In the genomic region with DNA sequence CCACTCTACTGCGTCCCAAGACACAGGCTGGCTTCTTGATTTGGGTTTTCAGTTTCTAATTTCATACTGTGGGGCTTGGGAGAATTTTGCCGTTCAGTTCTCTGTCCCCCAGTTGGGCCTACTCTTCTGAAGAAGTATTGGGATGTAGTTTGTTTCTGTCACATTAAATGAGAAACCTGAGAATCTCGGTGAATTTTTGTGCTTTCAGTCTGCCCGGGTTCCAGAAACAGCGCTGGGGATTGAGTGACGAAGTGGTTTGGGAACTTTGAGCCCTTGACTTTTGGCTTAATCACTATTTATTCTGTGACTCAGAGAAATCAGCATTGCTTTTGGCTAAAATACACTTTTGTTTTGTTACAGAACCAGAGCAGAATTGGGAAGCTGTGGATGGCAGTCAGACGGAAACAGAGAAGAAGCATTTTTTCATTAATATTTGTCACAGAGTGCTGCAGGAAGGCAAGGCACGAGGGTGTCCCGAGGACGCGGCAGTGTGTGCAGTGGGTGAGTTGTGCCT, we compare ENCODE assay signal across 12 cellular contexts.
DNase-seq lines count a peak whose midpoint lies in the region; ATAC-seq and TF ChIP-seq lines count a peak whose summit lies in the region.
"Had no signal": no experiment of that assay in that cellular context is flagged by ENCODE, and none has a peak within 500 bp of the region (broad histone marks: within the 10 kb centered on the region; RNA-seq: fewer than 3 reads in every experiment).

No MANE protein-coding gene starts in this region.

- peak overlapping the region; percentile 88 to 99 for H3K27ac ChIP-seq in liver (ENCODE audit: low read depth in 1 of 2, low read length in 2 of 2)
- H3K27ac ChIP-seq in thyroid gland, result peak overlapping the region in 2 of 3 donors; percentile 7 to 40
- H3K27ac ChIP-seq: Peyer's patch had no signal

- intact Hi-C loops in thyroid gland (cut with DNase I), result no loop called here

- H3K36me3 ChIP-seq in liver (ENCODE audit: control insufficient read depth in 4 of 4, insufficient read depth in 3 of 4, low read depth in 1 of 4, low read length in 3 of 4) (peaks cover 0 to 40% (median 40%) of the 10 kb centered on the region in 4 donors), thyroid gland (peaks cover 38 to 54% of the 10 kb centered on the region in 2 donors)

- no peak overlapping the region for H3K4me3 Mint-ChIP-seq in activated T-cell treated with anti-CD3 and anti-CD28 coated beads, Interleukin-2, amount 50 U/mL, for 72 hours
- peak overlapping the region; percentile 47 for H3K4me3 Mint-ChIP-seq in chondrocyte (ENCODE audit: unreplicated experiment)
- H3K4me3 Mint-ChIP-seq: stimulated activated naive CD8-positive, alpha-beta T cell treated with anti-CD3 and anti-CD28 coated beads, Interleukin-15, Interleukin-2, amounts not matched to agents 100 ng/mL and 50 ng/mL, for 24 hours had no signal

- no peak for TF ChIP-seq POLR2A in thyroid gland (IDR thresholded peaks at IDR 0.05)

- H3K4me3 ChIP-seq in liver (ENCODE audit: low read depth in 1 of 3, low read length in 3 of 3), result peak overlapping the region in 2 of 3 donors; percentile 23 to 50
- no peak overlapping the region for H3K4me3 ChIP-seq in thyroid gland (replicated peaks in 1 of 3)
- H3K4me3 ChIP-seq: Peyer's patch had no signal

- no peaks in the 10 kb centered on the region for H3K27me3 ChIP-seq in liver (ENCODE audit: control insufficient read depth in 4 of 4, insufficient read depth in 4 of 4, low read length in 3 of 4)
- no peaks in the 10 kb centered on the region for H3K27me3 ChIP-seq in thyroid gland
- H3K27me3 ChIP-seq: Peyer's patch had no signal

- H3K27ac Mint-ChIP-seq in activated T-cell treated with anti-CD3 and anti-CD28 coated beads, Interleukin-2, amount 50 U/mL, for 72 hours, result peak overlapping the region; percentile 5
- H3K27ac Mint-ChIP-seq in chondrocyte (ENCODE audit: unreplicated experiment), result peak overlapping the region; percentile 82
- H3K27ac Mint-ChIP-seq: stimulated activated naive CD8-positive, alpha-beta T cell treated with anti-CD3 and anti-CD28 coated beads, Interleukin-15, Interleukin-2, amounts not matched to agents 100 ng/mL and 50 ng/mL, for 24 hours had no signal

- no peaks in the 10 kb centered on the region for H3K9me3 Mint-ChIP-seq in activated T-cell treated with anti-CD3 and anti-CD28 coated beads, Interleukin-2, amount 50 U/mL, for 72 hours
- no peaks in the 10 kb centered on the region for H3K9me3 Mint-ChIP-seq in chondrocyte (ENCODE audit: low read depth)
- H3K9me3 Mint-ChIP-seq: stimulated activated naive CD8-positive, alpha-beta T cell treated with anti-CD3 and anti-CD28 coated beads, Interleukin-15, Interleukin-2, amounts not matched to agents 100 ng/mL and 50 ng/mL, for 24 hours had no signal

- no peaks in the 10 kb centered on the region for H3K9me3 ChIP-seq in liver (ENCODE audit: control insufficient read depth in 4 of 4, low read length in 3 of 4)
- no peaks in the 10 kb centered on the region for H3K9me3 ChIP-seq in thyroid gland
- H3K9me3 ChIP-seq: Peyer's patch had no signal

- H3K36me3 Mint-ChIP-seq in activated T-cell treated with anti-CD3 and anti-CD28 coated beads, Interleukin-2, amount 50 U/mL, for 72 hours (ENCODE audit: insufficient read depth in 2 of 2), result peaks cover 11 to 29% of the 10 kb centered on the region in 2 donors
- H3K36me3 Mint-ChIP-seq in chondrocyte (ENCODE audit: low read depth), result peaks cover 42% of the 10 kb centered on the region

- peak; percentile 32 to 47 for TF ChIP-seq RAD21 in liver (IDR thresholded peaks at IDR 0.05)

- H3K9ac ChIP-seq in liver (ENCODE audit: low read depth in 1 of 2, low read length in 2 of 2), result peak overlapping the region; percentile 63 to 69

- H3K4me1 ChIP-seq in liver (ENCODE audit: control insufficient read depth in 4 of 4, insufficient read depth in 4 of 4, low read length in 3 of 4) (peaks cover 1 to 32% (median 19%) of the 10 kb centered on the region in 4 donors), thyroid gland (peaks cover 13 to 23% of the 10 kb centered on the region in 2 donors)
- H3K4me1 ChIP-seq: Peyer's patch had no signal

- ATAC-seq in activated T-cell treated with anti-CD3 and anti-CD28 coated beads, Interleukin-2, amount 50 U/mL, for 72 hours (replicated peaks in 1 of 2), result no peak
- no peak for ATAC-seq in HG02884 (IDR thresholded peaks at IDR 0.05; ENCODE audit: unreplicated experiment)

- peak; percentile 11 for TF ChIP-seq CTCF in chondrocyte (IDR thresholded peaks at IDR 0.05)
- TF ChIP-seq CTCF in liver (IDR thresholded peaks at IDR 0.05; ENCODE audit: low read depth, low read length, missing input control), result no peak
- TF ChIP-seq CTCF in thyroid gland (IDR thresholded peaks at IDR 0.05), result no peak
- no peak for TF ChIP-seq CTCF in GM13977 (IDR thresholded peaks at IDR 0.05; ENCODE audit: extremely low read depth, insufficient read depth, missing control alignments)

- in situ Hi-C loops in GM13977 (cut with MboI; ENCODE audit: low pct_unique_long_range_greater_than_20kb, low sequenced_read_pairs, unreplicated experiment), result no loop called here

- no peaks in the 10 kb centered on the region for H3K27me3 Mint-ChIP-seq in activated T-cell treated with anti-CD3 and anti-CD28 coated beads, Interleukin-2, amount 50 U/mL, for 72 hours (ENCODE audit: low read depth)
- H3K27me3 Mint-ChIP-seq in chondrocyte (ENCODE audit: low read depth), result no peaks in the 10 kb centered on the region
- H3K27me3 Mint-ChIP-seq: stimulated activated naive CD8-positive, alpha-beta T cell treated with anti-CD3 and anti-CD28 coated beads, Interleukin-15, Interleukin-2, amounts not matched to agents 100 ng/mL and 50 ng/mL, for 24 hours had no signal

- H3K4me1 Mint-ChIP-seq in activated T-cell treated with anti-CD3 and anti-CD28 coated beads, Interleukin-2, amount 50 U/mL, for 72 hours (ENCODE audit: low read depth), result peaks cover 9% of the 10 kb centered on the region
- H3K4me1 Mint-ChIP-seq in chondrocyte (ENCODE audit: low read depth), result peaks cover 45% of the 10 kb centered on the region

- 41% methylated on average over 11 of the region's 11 CpGs for WGBS in liver
- WGBS in thyroid gland, 2 donors, result 75 to 92% methylated on average over 10 to 11 of the region's 11 CpGs

- DNase-seq in activated T-cell treated with anti-CD3 and anti-CD28 coated beads, Interleukin-2, amount 50 U/mL, for 72 hours, result no peak
- DNase-seq in activated T-cell treated with anti-CD3 and anti-CD28 coated beads, Interleukin-2, amount 50 U/mL, for 48 hours, result no peak
- no peak for DNase-seq in chondrocyte (ENCODE audit: low spot score)
- no peak for DNase-seq in thyroid gland
- no peak for DNase-seq in C1 segment of cervical spinal cord (lab: John Stamatoyannopoulos, UW)
- DNase-seq in GM13977 (ENCODE audit: low spot score), result no peak
- DNase-seq: NCI-H2227 treated with DMSO at 0.1 percent for 48 hours; Peyer's patch; stimulated activated CD4-positive, alpha-beta T cell treated with anti-CD3 and anti-CD28 coated beads, Interleukin-2, amount 100 ng/mL, for 48 hours had no signal

TF ChIP-seq in liver, 16 proteins besides CTCF, POLR2A, EP300 and RAD21 (continues in another document):
- TF ChIP-seq JUND (IDR thresholded peaks at IDR 0.05), result peak; percentile 93 to 94
- peak; percentile 50 for TF ChIP-seq YY1 (IDR thresholded peaks at IDR 0.05)
- TF ChIP-seq, protein P1, sequence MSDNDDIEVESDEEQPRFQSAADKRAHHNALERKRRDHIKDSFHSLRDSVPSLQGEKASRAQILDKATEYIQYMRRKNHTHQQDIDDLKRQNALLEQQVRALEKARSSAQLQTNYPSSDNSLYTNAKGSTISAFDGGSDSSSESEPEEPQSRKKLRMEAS (IDR thresholded peaks at IDR 0.05), result peak; percentile 57
- TF ChIP-seq FOXA2 (IDR thresholded peaks at IDR 0.05), result peak; percentile 82
- peak; percentile 63 for TF ChIP-seq SP1 (IDR thresholded peaks at IDR 0.05)
- peak; percentile 83 to 87 for TF ChIP-seq HNF4A (conservative IDR thresholded peaks at IDR 0.05)
- no peak for TF ChIP-seq ZBTB33 (IDR thresholded peaks at IDR 0.05)
- TF ChIP-seq TAF1 (conservative IDR thresholded peaks at IDR 0.05), result no peak
- TF ChIP-seq, protein P2, sequence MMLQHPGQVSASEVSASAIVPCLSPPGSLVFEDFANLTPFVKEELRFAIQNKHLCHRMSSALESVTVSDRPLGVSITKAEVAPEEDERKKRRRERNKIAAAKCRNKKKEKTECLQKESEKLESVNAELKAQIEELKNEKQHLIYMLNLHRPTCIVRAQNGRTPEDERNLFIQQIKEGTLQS (IDR thresholded peaks at IDR 0.05), result peak; percentile 55
- no peak for TF ChIP-seq NR2F2 (IDR thresholded peaks at IDR 0.05)
- peak; percentile 46 to 60 for TF ChIP-seq RXRA (IDR thresholded peaks at IDR 0.05)
- TF ChIP-seq GABPA (IDR thresholded peaks at IDR 0.05 in 1 of 2, conservative IDR thresholded peaks at IDR 0.05 in 1 of 2), result no peak

Comparison
In these comparisons a context has a peak if more than half of its experiments do, and no peak if none do; other contexts are left out.
1. H3K4me3 ChIP-seq: peak in liver (2 of 3); none in thyroid gland (0 of 3).